In the genomic region with DNA sequence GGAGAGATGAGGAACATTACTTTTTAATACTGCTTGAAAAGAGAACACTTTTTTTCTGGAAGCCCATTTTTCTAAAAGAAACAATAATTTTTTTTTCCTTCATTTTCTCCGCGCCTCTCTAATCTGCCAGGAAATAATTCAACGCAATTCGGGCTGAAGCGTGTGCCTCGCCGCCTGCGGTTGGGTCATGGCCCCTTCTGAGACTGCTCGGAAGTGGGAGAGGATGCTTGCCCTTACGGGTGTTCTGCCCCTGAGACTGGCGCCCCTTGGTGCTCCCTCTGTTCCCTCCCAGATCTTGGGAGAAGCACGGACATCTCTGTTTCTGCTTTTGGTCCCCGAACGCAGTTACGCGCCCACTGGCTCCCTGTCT, we compare ENCODE assay signal across 1 cellular context.
TF ChIP-seq lines count a peak whose summit lies in the region.

No MANE protein-coding gene starts in this region.

TF ChIP-seq in GM23338, 12 proteins besides CTCF, POLR2A, EP300 and RAD21 (continued from another document):
- TF ChIP-seq, protein P1, sequence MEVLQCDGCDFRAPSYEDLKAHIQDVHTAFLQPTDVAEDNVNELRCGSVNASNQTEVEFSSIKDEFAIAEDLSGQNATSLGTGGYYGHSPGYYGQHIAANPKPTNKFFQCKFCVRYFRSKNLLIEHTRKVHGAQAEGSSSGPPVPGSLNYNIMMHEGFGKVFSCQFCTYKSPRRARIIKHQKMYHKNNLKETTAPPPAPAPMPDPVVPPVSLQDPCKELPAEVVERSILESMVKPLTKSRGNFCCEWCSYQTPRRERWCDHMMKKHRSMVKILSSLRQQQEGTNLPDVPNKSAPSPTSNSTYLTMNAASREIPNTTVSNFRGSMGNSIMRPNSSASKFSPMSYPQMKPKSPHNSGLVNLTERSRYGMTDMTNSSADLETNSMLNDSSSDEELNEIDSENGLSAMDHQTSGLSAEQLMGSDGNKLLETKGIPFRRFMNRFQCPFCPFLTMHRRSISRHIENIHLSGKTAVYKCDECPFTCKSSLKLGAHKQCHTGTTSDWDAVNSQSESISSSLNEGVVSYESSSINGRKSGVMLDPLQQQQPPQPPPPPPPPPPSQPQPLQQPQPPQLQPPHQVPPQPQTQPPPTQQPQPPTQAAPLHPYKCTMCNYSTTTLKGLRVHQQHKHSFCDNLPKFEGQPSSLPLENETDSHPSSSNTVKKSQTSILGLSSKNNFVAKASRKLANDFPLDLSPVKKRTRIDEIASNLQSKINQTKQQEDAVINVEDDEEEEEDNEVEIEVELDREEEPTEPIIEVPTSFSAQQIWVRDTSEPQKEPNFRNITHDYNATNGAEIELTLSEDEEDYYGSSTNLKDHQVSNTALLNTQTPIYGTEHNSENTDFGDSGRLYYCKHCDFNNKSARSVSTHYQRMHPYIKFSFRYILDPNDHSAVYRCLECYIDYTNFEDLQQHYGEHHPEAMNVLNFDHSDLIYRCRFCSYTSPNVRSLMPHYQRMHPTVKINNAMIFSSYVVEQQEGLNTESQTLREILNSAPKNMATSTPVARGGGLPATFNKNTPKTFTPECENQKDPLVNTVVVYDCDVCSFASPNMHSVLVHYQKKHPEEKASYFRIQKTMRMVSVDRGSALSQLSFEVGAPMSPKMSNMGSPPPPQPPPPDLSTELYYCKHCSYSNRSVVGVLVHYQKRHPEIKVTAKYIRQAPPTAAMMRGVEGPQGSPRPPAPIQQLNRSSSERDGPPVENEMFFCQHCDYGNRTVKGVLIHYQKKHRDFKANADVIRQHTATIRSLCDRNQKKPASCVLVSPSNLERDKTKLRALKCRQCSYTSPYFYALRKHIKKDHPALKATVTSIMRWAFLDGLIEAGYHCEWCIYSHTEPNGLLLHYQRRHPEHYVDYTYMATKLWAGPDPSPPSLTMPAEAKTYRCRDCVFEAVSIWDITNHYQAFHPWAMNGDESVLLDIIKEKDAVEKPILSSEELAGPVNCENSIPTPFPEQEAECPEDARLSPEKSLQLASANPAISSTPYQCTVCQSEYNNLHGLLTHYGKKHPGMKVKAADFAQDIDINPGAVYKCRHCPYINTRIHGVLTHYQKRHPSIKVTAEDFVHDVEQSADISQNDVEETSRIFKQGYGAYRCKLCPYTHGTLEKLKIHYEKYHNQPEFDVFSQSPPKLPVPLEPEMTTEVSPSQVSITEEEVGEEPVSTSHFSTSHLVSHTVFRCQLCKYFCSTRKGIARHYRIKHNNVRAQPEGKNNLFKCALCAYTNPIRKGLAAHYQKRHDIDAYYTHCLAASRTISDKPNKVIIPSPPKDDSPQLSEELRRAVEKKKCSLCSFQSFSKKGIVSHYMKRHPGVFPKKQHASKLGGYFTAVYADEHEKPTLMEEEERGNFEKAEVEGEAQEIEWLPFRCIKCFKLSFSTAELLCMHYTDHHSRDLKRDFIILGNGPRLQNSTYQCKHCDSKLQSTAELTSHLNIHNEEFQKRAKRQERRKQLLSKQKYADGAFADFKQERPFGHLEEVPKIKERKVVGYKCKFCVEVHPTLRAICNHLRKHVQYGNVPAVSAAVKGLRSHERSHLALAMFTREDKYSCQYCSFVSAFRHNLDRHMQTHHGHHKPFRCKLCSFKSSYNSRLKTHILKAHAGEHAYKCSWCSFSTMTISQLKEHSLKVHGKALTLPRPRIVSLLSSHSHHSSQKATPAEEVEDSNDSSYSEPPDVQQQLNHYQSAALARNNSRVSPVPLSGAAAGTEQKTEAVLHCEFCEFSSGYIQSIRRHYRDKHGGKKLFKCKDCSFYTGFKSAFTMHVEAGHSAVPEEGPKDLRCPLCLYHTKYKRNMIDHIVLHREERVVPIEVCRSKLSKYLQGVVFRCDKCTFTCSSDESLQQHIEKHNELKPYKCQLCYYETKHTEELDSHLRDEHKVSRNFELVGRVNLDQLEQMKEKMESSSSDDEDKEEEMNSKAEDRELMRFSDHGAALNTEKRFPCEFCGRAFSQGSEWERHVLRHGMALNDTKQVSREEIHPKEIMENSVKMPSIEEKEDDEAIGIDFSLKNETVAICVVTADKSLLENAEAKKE (CRISPR knock-in tag; IDR thresholded peaks at IDR 0.05), result no peak
- TF ChIP-seq JUNB (IDR thresholded peaks at IDR 0.05; ENCODE audit: unreplicated experiment) (no peak), NANOG (IDR thresholded peaks at IDR 0.05; ENCODE audit: borderline replicate concordance) (no peak), STAT1 (IDR thresholded peaks at IDR 0.05; ENCODE audit: unreplicated experiment) (no peak), EZH2 (IDR thresholded peaks at IDR 0.05; ENCODE audit: low read depth, unreplicated experiment) (peak; percentile 34), POLR2AphosphoS5 (IDR thresholded peaks at IDR 0.05; ENCODE audit: low read depth) (no peak)
- TF ChIP-seq, protein P2, sequence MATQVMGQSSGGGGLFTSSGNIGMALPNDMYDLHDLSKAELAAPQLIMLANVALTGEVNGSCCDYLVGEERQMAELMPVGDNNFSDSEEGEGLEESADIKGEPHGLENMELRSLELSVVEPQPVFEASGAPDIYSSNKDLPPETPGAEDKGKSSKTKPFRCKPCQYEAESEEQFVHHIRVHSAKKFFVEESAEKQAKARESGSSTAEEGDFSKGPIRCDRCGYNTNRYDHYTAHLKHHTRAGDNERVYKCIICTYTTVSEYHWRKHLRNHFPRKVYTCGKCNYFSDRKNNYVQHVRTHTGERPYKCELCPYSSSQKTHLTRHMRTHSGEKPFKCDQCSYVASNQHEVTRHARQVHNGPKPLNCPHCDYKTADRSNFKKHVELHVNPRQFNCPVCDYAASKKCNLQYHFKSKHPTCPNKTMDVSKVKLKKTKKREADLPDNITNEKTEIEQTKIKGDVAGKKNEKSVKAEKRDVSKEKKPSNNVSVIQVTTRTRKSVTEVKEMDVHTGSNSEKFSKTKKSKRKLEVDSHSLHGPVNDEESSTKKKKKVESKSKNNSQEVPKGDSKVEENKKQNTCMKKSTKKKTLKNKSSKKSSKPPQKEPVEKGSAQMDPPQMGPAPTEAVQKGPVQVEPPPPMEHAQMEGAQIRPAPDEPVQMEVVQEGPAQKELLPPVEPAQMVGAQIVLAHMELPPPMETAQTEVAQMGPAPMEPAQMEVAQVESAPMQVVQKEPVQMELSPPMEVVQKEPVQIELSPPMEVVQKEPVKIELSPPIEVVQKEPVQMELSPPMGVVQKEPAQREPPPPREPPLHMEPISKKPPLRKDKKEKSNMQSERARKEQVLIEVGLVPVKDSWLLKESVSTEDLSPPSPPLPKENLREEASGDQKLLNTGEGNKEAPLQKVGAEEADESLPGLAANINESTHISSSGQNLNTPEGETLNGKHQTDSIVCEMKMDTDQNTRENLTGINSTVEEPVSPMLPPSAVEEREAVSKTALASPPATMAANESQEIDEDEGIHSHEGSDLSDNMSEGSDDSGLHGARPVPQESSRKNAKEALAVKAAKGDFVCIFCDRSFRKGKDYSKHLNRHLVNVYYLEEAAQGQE (IDR thresholded peaks at IDR 0.05; ENCODE audit: unreplicated experiment), result no peak
